In the genomic region with DNA sequence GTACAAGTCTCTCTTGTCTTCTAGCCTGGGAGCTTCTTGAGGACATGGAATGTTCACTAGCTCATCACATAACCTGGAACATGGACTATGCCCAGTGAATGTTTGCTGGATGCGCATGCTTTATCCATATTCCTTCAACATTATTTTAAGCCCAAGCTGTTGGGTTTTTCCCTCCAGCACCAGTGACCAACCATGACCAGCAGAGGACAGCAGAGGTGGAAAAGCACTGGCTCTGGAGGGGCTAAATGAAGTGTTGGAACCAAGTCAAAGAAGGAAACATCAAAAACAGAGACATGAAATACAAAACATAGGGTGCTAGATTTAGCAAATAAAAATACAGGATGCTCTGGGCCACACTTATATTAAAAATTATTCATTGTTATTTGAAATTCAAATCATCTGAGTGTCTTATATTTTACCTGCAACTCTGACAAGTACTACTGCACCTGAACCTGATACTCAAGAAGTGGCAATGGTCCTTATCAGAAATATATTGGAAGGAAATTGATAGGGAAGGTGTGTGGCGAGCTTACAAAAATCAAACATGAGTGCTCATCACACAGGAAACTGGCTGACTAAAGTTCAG, we compare ENCODE assay signal across 8 cellular contexts. TPM values are rescaled to one million over a fixed set of nuclear protein-coding genes. Genes with fewer than 3 reads are reported as not detected.
DNase-seq lines count a peak whose midpoint lies in the region; ATAC-seq and TF ChIP-seq lines count a peak whose summit lies in the region.

No MANE protein-coding gene starts in this region.

- H3K27me3 ChIP-seq in BJ (ENCODE audit: control insufficient read depth, insufficient read depth, low read length) = peaks cover 3% of the 10 kb centered on the region
- peaks cover 6% of the 10 kb centered on the region; the same call in 1 of the 2 replicates for H3K27me3 ChIP-seq in SK-N-SH (ENCODE audit: insufficient read depth)

- H3K9me3 ChIP-seq in SK-N-SH = no peaks in the 10 kb centered on the region

- H4K20me1 ChIP-seq in SK-N-SH (ENCODE audit: insufficient read depth) = no peaks in the 10 kb centered on the region

- no peaks in the 10 kb centered on the region for H3K4me1 Mint-ChIP-seq in osteocyte (ENCODE audit: unreplicated experiment)

- peaks cover 5% of the 10 kb centered on the region for H3K9me3 Mint-ChIP-seq in osteocyte (ENCODE audit: unreplicated experiment)

- H2AFZ ChIP-seq in SK-N-SH (ENCODE audit: low read depth) = no peak overlapping the region

- no peak overlapping the region for H3K27ac ChIP-seq in SK-N-SH (ENCODE audit: low read depth in 2 of 2, low read length in 1 of 2)

- TF ChIP-seq RAD21 in SK-N-SH (IDR thresholded peaks at IDR 0.05; ENCODE audit: low read length) = peak; percentile 67

- no peaks in the 10 kb centered on the region for H3K4me1 ChIP-seq in SK-N-SH (ENCODE audit: control insufficient read depth in 1 of 2, insufficient read depth in 2 of 2, low read depth in 1 of 2, low read length in 1 of 2)

- TF ChIP-seq CTCF in BJ (IDR thresholded peaks at IDR 0.05; ENCODE audit: insufficient read depth, low read depth, low read length) = peak; percentile 69
- peak; percentile 66 for TF ChIP-seq CTCF in SK-N-SH (IDR thresholded peaks at IDR 0.05)
- peak; percentile 99 for TF ChIP-seq CTCF in choroid plexus epithelial cell (conservative IDR thresholded peaks at IDR 0.05; ENCODE audit: low read depth, low read length)
- peak; percentile 62 for TF ChIP-seq CTCF in osteocyte (IDR thresholded peaks at IDR 0.05)

- 23% methylated on average over 2 of the region's 2 CpGs for WGBS in SK-N-SH (ENCODE audit: low lambda C conversion rate)

- no peaks in the 10 kb centered on the region for H3K79me2 ChIP-seq in SK-N-SH (ENCODE audit: insufficient read depth)

- no peak overlapping the region for H3K27ac Mint-ChIP-seq in osteocyte (ENCODE audit: unreplicated experiment)

- H3K36me3 ChIP-seq in BJ (ENCODE audit: control insufficient read depth, insufficient read depth, low read length) (no peaks in the 10 kb centered on the region), SK-N-SH (replicated peaks in 1 of 2; ENCODE audit: control insufficient read depth in 1 of 2, insufficient read depth in 2 of 2, low read length in 1 of 2) (no peaks in the 10 kb centered on the region)

- H3K36me3 Mint-ChIP-seq in osteocyte (ENCODE audit: unreplicated experiment) = no peaks in the 10 kb centered on the region

- no peak overlapping the region for H3K4me2 ChIP-seq in SK-N-SH

- H3K27me3 Mint-ChIP-seq in osteocyte (ENCODE audit: unreplicated experiment) = peaks cover 37% of the 10 kb centered on the region

- DNase-seq in BJ (ENCODE audit: low read depth) = no peak
- DNase-seq in SK-N-SH = peak; percentile 15
- DNase-seq in choroid plexus epithelial cell (ENCODE audit: low read depth) = peak; percentile 72
- DNase-seq in osteocyte (ENCODE audit: extremely low spot score, unreplicated experiment) = no peak
- no peak for DNase-seq in SHP77 treated with DMSO at 0.1 percent for 48 hours (lab: John Stamatoyannopoulos, UW)
- no peak for DNase-seq in COR-L47 (lab: John Stamatoyannopoulos, UW)

- ATAC-seq in GM18867 (IDR thresholded peaks at IDR 0.05; ENCODE audit: unreplicated experiment) = peak; percentile 43
- no peak for ATAC-seq in HG03159 (IDR thresholded peaks at IDR 0.05; ENCODE audit: unreplicated experiment)

- H3K9ac ChIP-seq in SK-N-SH = no peak overlapping the region

- H3K9me2 ChIP-seq in SK-N-SH = no peaks in the 10 kb centered on the region

- H3K4me3 Mint-ChIP-seq in osteocyte (ENCODE audit: unreplicated experiment) = no peak overlapping the region

- no peak overlapping the region for H3K4me3 ChIP-seq in BJ (ENCODE audit: low read depth, low read length)
- H3K4me3 ChIP-seq in SK-N-SH (ENCODE audit: low read depth in 2 of 2, low read length in 1 of 2) = no peak overlapping the region
- H3K4me3 ChIP-seq in choroid plexus epithelial cell (ENCODE audit: low read depth, low read length) = no peak overlapping the region

- H3F3A ChIP-seq in SK-N-SH (replicated peaks; ENCODE audit: insufficient read depth) = no peaks in the 10 kb centered on the region

- CTCF ChIA-PET in BJ (lab: Yijun Ruan, JAX) = interaction anchor here (0.6 to 2.1 kb wide), 4 partner anchors 9 to 570 kb away, joined by 3 to 11 read pairs (median 4); no protein-coding TSS in a partner anchor
- CTCF ChIA-PET in SK-N-SH (lab: Yijun Ruan, JAX) = interaction anchor here (0.7 to 5.1 kb wide), 14 partner anchors 9 to 416 kb away, joined by 3 to 36 read pairs (median 3); partner anchors contain the start of gene HELB

- TF ChIP-seq EP300 in SK-N-SH (IDR thresholded peaks at IDR 0.05; ENCODE audit: borderline replicate concordance in 1 of 2, low read depth in 1 of 2, low read length in 1 of 2) = no peak

- POLR2A ChIA-PET in BJ (lab: Charles Lee) = interaction anchor here (0.5 kb wide), 1 partner anchor 403 kb away, joined by 4 read pairs; no protein-coding TSS in a partner anchor
- POLR2A ChIA-PET in SK-N-SH (lab: Yijun Ruan, JAX) = no interaction called here

TF ChIP-seq in SK-N-SH, 30 proteins besides CTCF, POLR2A, EP300 and RAD21:
- TF ChIP-seq, protein P1, sequence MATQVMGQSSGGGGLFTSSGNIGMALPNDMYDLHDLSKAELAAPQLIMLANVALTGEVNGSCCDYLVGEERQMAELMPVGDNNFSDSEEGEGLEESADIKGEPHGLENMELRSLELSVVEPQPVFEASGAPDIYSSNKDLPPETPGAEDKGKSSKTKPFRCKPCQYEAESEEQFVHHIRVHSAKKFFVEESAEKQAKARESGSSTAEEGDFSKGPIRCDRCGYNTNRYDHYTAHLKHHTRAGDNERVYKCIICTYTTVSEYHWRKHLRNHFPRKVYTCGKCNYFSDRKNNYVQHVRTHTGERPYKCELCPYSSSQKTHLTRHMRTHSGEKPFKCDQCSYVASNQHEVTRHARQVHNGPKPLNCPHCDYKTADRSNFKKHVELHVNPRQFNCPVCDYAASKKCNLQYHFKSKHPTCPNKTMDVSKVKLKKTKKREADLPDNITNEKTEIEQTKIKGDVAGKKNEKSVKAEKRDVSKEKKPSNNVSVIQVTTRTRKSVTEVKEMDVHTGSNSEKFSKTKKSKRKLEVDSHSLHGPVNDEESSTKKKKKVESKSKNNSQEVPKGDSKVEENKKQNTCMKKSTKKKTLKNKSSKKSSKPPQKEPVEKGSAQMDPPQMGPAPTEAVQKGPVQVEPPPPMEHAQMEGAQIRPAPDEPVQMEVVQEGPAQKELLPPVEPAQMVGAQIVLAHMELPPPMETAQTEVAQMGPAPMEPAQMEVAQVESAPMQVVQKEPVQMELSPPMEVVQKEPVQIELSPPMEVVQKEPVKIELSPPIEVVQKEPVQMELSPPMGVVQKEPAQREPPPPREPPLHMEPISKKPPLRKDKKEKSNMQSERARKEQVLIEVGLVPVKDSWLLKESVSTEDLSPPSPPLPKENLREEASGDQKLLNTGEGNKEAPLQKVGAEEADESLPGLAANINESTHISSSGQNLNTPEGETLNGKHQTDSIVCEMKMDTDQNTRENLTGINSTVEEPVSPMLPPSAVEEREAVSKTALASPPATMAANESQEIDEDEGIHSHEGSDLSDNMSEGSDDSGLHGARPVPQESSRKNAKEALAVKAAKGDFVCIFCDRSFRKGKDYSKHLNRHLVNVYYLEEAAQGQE (IDR thresholded peaks at IDR 0.05; ENCODE audit: low read depth, low read length) = no peak
- TF ChIP-seq SMC3 (IDR thresholded peaks at IDR 0.05; ENCODE audit: low read depth, low read length) (peak; percentile 68), TCF12 (IDR thresholded peaks at IDR 0.05) (no peak), FOXM1 (IDR thresholded peaks at IDR 0.05; ENCODE audit: low read depth) (no peak), ELF1 (IDR thresholded peaks at IDR 0.05) (no peak), GATA2 (CRISPR knock-in tag; IDR thresholded peaks at IDR 0.05) (no peak), RCOR1 (IDR thresholded peaks at IDR 0.05; ENCODE audit: low read length) (no peak)
- TF ChIP-seq, protein P2, sequence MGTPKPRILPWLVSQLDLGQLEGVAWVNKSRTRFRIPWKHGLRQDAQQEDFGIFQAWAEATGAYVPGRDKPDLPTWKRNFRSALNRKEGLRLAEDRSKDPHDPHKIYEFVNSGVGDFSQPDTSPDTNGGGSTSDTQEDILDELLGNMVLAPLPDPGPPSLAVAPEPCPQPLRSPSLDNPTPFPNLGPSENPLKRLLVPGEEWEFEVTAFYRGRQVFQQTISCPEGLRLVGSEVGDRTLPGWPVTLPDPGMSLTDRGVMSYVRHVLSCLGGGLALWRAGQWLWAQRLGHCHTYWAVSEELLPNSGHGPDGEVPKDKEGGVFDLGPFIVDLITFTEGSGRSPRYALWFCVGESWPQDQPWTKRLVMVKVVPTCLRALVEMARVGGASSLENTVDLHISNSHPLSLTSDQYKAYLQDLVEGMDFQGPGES (IDR thresholded peaks at IDR 0.05; ENCODE audit: low read depth, low read length) = no peak
TF ChIP-seq in SK-N-SH: peak in this region for 1.

RNA-seq across cellular contexts. Expression of gene HELB, which starts 23.1 kb away (rescaled TPM):
- polyA plus RNA-seq in BJ (2011; rRNA removed) (0.61 and 1.2 TPM in 2 replicates), SK-N-SH (2012; rRNA removed) (0.38 and 0.54 TPM in 2 replicates)
- polyA minus RNA-seq in BJ (2011; rRNA and poly(A)+ RNA removed) = 2.3 and 2.5 TPM in 2 replicates
- 0.46 and 0.49 TPM in 2 replicates for polyA plus RNA-seq in SK-N-SH (2012; cell fraction: cytosol; rRNA removed)
- 1.0 and 1.8 TPM in 2 replicates for polyA plus RNA-seq in SK-N-SH (2012; cell fraction: nucleus; rRNA removed)
- 2.5 and 3.6 TPM in 2 replicates for total RNA-seq in osteocyte

Comparison
In these comparisons a context has a peak if more than half of its experiments do, and no peak if none do; other contexts are left out.
1. DNase-seq: peak in SK-N-SH (single experiment) and choroid plexus epithelial cell (single experiment); none in BJ (single experiment), osteocyte (single experiment), SHP77 treated with DMSO at 0.1 percent for 48 hours (single experiment) and COR-L47 (single experiment).
2. Peak in every context shown above with its lines, with median percentiles within 50 percentile points of each other: CTCF ChIP-seq.